In the genomic region with DNA sequence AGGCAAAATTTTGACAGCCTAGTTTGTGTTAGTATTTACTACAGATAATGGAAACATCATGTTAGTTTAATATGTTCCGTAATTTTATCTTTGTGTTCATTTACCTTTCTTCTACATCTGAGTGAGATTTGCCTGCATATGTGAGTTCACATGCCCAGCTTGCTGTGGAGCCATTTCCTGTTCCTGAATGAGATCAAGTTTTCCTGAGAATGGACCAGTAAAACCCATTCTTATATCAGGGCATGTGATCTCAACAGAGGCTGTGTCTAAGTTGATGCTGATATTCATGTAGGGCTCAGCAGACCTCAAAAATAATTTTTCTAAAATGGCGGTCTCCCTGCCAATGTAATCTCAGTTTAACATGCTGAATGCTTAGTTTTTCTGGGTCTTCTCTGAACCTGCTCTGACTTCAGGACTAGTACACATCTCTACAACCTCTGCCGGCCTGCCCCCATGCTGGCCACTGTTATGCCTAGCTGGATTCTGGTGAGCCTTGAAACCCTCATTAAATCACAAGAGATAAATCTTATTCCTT, we compare ENCODE assay signal across 18 cellular contexts. TPM values are rescaled to one million over a fixed set of nuclear protein-coding genes. Genes with fewer than 3 reads are reported as not detected.
DNase-seq lines count a peak whose midpoint lies in the region; ATAC-seq and TF ChIP-seq lines count a peak whose summit lies in the region.
"Had no signal": no experiment of that assay in that cellular context is flagged by ENCODE, and none has a peak within 500 bp of the region (broad histone marks: within the 10 kb centered on the region; RNA-seq: fewer than 3 reads in every experiment).

No MANE protein-coding gene starts in this region.

- H3K9me3 ChIP-seq in PC-3 (ENCODE audit: low read length), result no peaks in the 10 kb centered on the region
- no peaks in the 10 kb centered on the region for H3K9me3 ChIP-seq in SK-N-SH
- H3K9me3 ChIP-seq: gastrocnemius medialis, HAP-1 had no signal

- H3K9me2 ChIP-seq in PC-3 (replicated peaks; ENCODE audit: low read length) (no peaks in the 10 kb centered on the region), SK-N-SH (no peaks in the 10 kb centered on the region)

- POLR2A ChIA-PET in PC-3 (lab: Charles Lee; ENCODE audit: unreplicated experiment), result no interaction called here
- POLR2A ChIA-PET in SK-N-SH (lab: Yijun Ruan, JAX), result interaction anchor here (0.7 kb wide), 1 partner anchor 647 kb away, joined by 3 read pairs; no protein-coding TSS in a partner anchor

- H3K4me2 ChIP-seq in PC-3 (ENCODE audit: low read length), result peak overlapping the region; percentile 71
- no peak overlapping the region for H3K4me2 ChIP-seq in SK-N-SH

- H3K79me2 ChIP-seq in PC-3 (ENCODE audit: low read length) (no peaks in the 10 kb centered on the region), SK-N-SH (ENCODE audit: insufficient read depth) (no peaks in the 10 kb centered on the region)
- H3K79me2 ChIP-seq: parathyroid adenoma had no signal

- no peak for TF ChIP-seq EP300 in SK-N-SH (IDR thresholded peaks at IDR 0.05; ENCODE audit: borderline replicate concordance in 1 of 2, low read depth in 1 of 2, low read length in 1 of 2)

- H3K4me3 Mint-ChIP-seq in stimulated activated effector memory CD8-positive, alpha-beta T cell treated with anti-CD3 and anti-CD28 coated beads, Interleukin-12 subunit alpha, Interleukin-12 subunit beta, amount 100 ng/mL, for 72 hours, result peak overlapping the region; percentile 28

- no peaks in the 10 kb centered on the region for H3K9me3 Mint-ChIP-seq in stimulated activated effector memory CD8-positive, alpha-beta T cell treated with anti-CD3 and anti-CD28 coated beads, Interleukin-12 subunit alpha, Interleukin-12 subunit beta, amount 100 ng/mL, for 72 hours

- H3F3A ChIP-seq in PC-3 (ENCODE audit: low read length, unreplicated experiment) (no peaks in the 10 kb centered on the region), SK-N-SH (replicated peaks; ENCODE audit: insufficient read depth) (no peaks in the 10 kb centered on the region)

- TF ChIP-seq RAD21 in SK-N-SH (IDR thresholded peaks at IDR 0.05; ENCODE audit: low read length), result no peak

- no peak overlapping the region for H3K27ac ChIP-seq in PC-3 (ENCODE audit: low read length)
- no peak overlapping the region for H3K27ac ChIP-seq in SK-N-SH (ENCODE audit: low read depth in 2 of 2, low read length in 1 of 2)
- H3K27ac ChIP-seq: gastrocnemius medialis, parathyroid adenoma had no signal

- H3K27me3 ChIP-seq in PC-3 (ENCODE audit: low read length) (no peaks in the 10 kb centered on the region), SK-N-SH (ENCODE audit: insufficient read depth) (no peaks in the 10 kb centered on the region)
- H3K27me3 ChIP-seq: gastrocnemius medialis had no signal

- TF ChIP-seq CTCF in PC-3 (conservative IDR thresholded peaks at IDR 0.05; ENCODE audit: low read depth, low read length) (no peak), SK-N-SH (IDR thresholded peaks at IDR 0.05) (no peak)

- no peak for TF ChIP-seq POLR2A in GM18505 (IDR thresholded peaks at IDR 0.05; ENCODE audit: borderline replicate concordance, extremely low read depth, insufficient read depth, insufficient read length)

- H2AFZ ChIP-seq in PC-3 (ENCODE audit: low read length) (no peak overlapping the region), SK-N-SH (ENCODE audit: low read depth) (no peak overlapping the region)

- BruUV-seq in PC-3 (replicated peaks; lab: Mats Ljungman, UMichigan), result no TSS peak

- H3K4me1 ChIP-seq in PC-3 (ENCODE audit: insufficient read depth, low read length) (peaks cover 26% of the 10 kb centered on the region), SK-N-SH (ENCODE audit: control insufficient read depth in 1 of 2, insufficient read depth in 2 of 2, low read depth in 1 of 2, low read length in 1 of 2) (no peaks in the 10 kb centered on the region)
- H3K4me1 ChIP-seq: gastrocnemius medialis, parathyroid adenoma had no signal

- intact Hi-C loops in PC-3 (cut with micrococcal nuclease), result no loop called here

- H3K4me3 ChIP-seq in PC-3 (ENCODE audit: low read length) (no peak overlapping the region), SK-N-SH (ENCODE audit: low read depth in 2 of 2, low read length in 1 of 2) (no peak overlapping the region)
- H3K4me3 ChIP-seq: gastrocnemius medialis, HAP-1 had no signal

- DNase-seq in PC-3, result no peak
- peak; percentile 60 to 69 for DNase-seq in dermis microvascular lymphatic vessel endothelial cell (ENCODE audit: low read depth in 2 of 2)
- DNase-seq in stimulated activated effector memory CD8-positive, alpha-beta T cell treated with anti-CD3 and anti-CD28 coated beads, Interleukin-12 subunit alpha, Interleukin-12 subunit beta, amount 100 ng/mL, for 72 hours (ENCODE audit: low spot score in 2 of 2), result no peak
- no peak for DNase-seq in SK-N-SH
- no peak for DNase-seq in NCI-H526 (lab: John Stamatoyannopoulos, UW)
- DNase-seq: activated CD4-positive, alpha-beta T cell treated with anti-CD3 and anti-CD28 coated beads, Interleukin-2, amount 50 U/mL, for 1 hour; activated T-cell treated with anti-CD3 and anti-CD28 coated beads, Interleukin-2, amount 50 U/mL, for 48 hours; caudate nucleus; DMS153; gastrocnemius medialis; left ventricle myocardium superior; SIG-M5; stimulated activated CD4-positive, alpha-beta T cell treated with anti-CD3 and anti-CD28 coated beads, Interleukin-4, amount 100 ng/mL, for 1 hour; T1000 had no signal

- peak; percentile 12 for ATAC-seq in GM18505 (IDR thresholded peaks at IDR 0.05; ENCODE audit: unreplicated experiment)
- ATAC-seq in PC-3, result no peak
- no peak for ATAC-seq in stimulated activated effector memory CD8-positive, alpha-beta T cell treated with anti-CD3 and anti-CD28 coated beads, Interleukin-12 subunit alpha, Interleukin-12 subunit beta, amount 100 ng/mL, for 72 hours
- no peak for ATAC-seq in GM21717 (IDR thresholded peaks at IDR 0.05; ENCODE audit: unreplicated experiment)
- ATAC-seq: gastrocnemius medialis, left ventricle myocardium superior had no signal

- H3K9ac ChIP-seq in PC-3 (ENCODE audit: low read length) (no peak overlapping the region), SK-N-SH (no peak overlapping the region)
- H3K9ac ChIP-seq: parathyroid adenoma had no signal

- 70% methylated on average over 3 of the region's 3 CpGs for WGBS in SK-N-SH (ENCODE audit: low lambda C conversion rate)

- H4K20me1 ChIP-seq in PC-3 (ENCODE audit: low read length), result no peaks in the 10 kb centered on the region
- H4K20me1 ChIP-seq in SK-N-SH (ENCODE audit: insufficient read depth), result no peaks in the 10 kb centered on the region

- H3K27ac Mint-ChIP-seq in stimulated activated effector memory CD8-positive, alpha-beta T cell treated with anti-CD3 and anti-CD28 coated beads, Interleukin-12 subunit alpha, Interleukin-12 subunit beta, amount 100 ng/mL, for 72 hours, result no peak overlapping the region

- peaks cover 5% of the 10 kb centered on the region for H3K36me3 Mint-ChIP-seq in stimulated activated effector memory CD8-positive, alpha-beta T cell treated with anti-CD3 and anti-CD28 coated beads, Interleukin-12 subunit alpha, Interleukin-12 subunit beta, amount 100 ng/mL, for 72 hours

- H3K36me3 ChIP-seq in PC-3 (ENCODE audit: low read depth, low read length) (no peaks in the 10 kb centered on the region), SK-N-SH (replicated peaks in 1 of 2; ENCODE audit: control insufficient read depth in 1 of 2, insufficient read depth in 2 of 2, low read length in 1 of 2) (no peaks in the 10 kb centered on the region)
- H3K36me3 ChIP-seq: gastrocnemius medialis, HAP-1 had no signal

- peaks cover 4% of the 10 kb centered on the region for H3K4me1 Mint-ChIP-seq in stimulated activated effector memory CD8-positive, alpha-beta T cell treated with anti-CD3 and anti-CD28 coated beads, Interleukin-12 subunit alpha, Interleukin-12 subunit beta, amount 100 ng/mL, for 72 hours

- CTCF ChIA-PET in PC-3 (lab: Charles Lee), result no interaction called here
- CTCF ChIA-PET in SK-N-SH (lab: Yijun Ruan, JAX), result no interaction called here

TF ChIP-seq in SK-N-SH, 30 proteins besides CTCF, POLR2A, EP300 and RAD21:
- no peak for TF ChIP-seq FOXJ3 (CRISPR knock-in tag; IDR thresholded peaks at IDR 0.05)

RNA-seq across cellular contexts. Expression of gene IL1A, which starts 1.0 kb away (rescaled TPM):
- total RNA-seq in PC-3 (2014; rRNA removed) (0.11 TPM in 1 of 2 replicates, not detected in the other), dermis microvascular lymphatic vessel endothelial cell (not detected in 2 replicates)
- not detected in 2 replicates for polyA plus RNA-seq in SK-N-SH (2012; rRNA removed)
- polyA plus RNA-seq in SK-N-SH (2012; cell fraction: cytosol; rRNA removed), result 0.01 and 0.03 TPM in 2 replicates
- not detected in 2 replicates for polyA plus RNA-seq in SK-N-SH (2012; cell fraction: nucleus; rRNA removed)
- total RNA-seq: gastrocnemius medialis, left ventricle myocardium superior had no signal

RNA-seq across cellular contexts. Expression of gene CKAP2L, which starts 18.8 kb away (rescaled TPM):
- 16.0 and 20.7 TPM in 2 replicates for total RNA-seq in PC-3 (2014; rRNA removed)
- 2.0 and 3.1 TPM in 2 replicates for total RNA-seq in dermis microvascular lymphatic vessel endothelial cell
- 2.9 TPM in 2 replicates for polyA plus RNA-seq in SK-N-SH (2012; rRNA removed)
- 3.8 and 4.4 TPM in 2 replicates for polyA plus RNA-seq in SK-N-SH (2012; cell fraction: cytosol; rRNA removed)
- polyA plus RNA-seq in SK-N-SH (2012; cell fraction: nucleus; rRNA removed), result 0.86 and 2.0 TPM in 2 replicates

RNA-seq across cellular contexts. Expression of gene IL1B, which starts 53.3 kb away (rescaled TPM):
- total RNA-seq in PC-3 (2014; rRNA removed) (48.4 and 67.5 TPM in 2 replicates), dermis microvascular lymphatic vessel endothelial cell (not detected in 2 replicates)
- 0.25 and 0.60 TPM in 2 replicates for polyA plus RNA-seq in SK-N-SH (2012; rRNA removed)
- 0.21 and 0.30 TPM in 2 replicates for polyA plus RNA-seq in SK-N-SH (2012; cell fraction: cytosol; rRNA removed)
- 0.69 and 0.92 TPM in 2 replicates for polyA plus RNA-seq in SK-N-SH (2012; cell fraction: nucleus; rRNA removed)
- total RNA-seq: gastrocnemius medialis had no signal

Comparison
In these comparisons a context has a peak if more than half of its experiments do, and no peak if none do; other contexts are left out.
1. DNase-seq: peak in dermis microvascular lymphatic vessel endothelial cell (2 of 2); none in PC-3 (single experiment), stimulated activated effector memory CD8-positive, alpha-beta T cell treated with anti-CD3 and anti-CD28 coated beads, Interleukin-12 subunit alpha, Interleukin-12 subunit beta, amount 100 ng/mL, for 72 hours (0 of 2), SK-N-SH (single experiment) and NCI-H526 (0 of 2).
2. RNA of gene IL1B, which starts 53.3 kb away (total RNA-seq): 48.4 to 67.5 TPM in PC-3; not detected in dermis microvascular lymphatic vessel endothelial cell; every median in the first group is over 10 times any median in the second.